In genomic region chrX:52995135-52995973, GRCh38 we compare ENCODE assay signal across 8 cellular contexts. TPM values are rescaled to one million over a fixed set of nuclear protein-coding genes. Genes with fewer than 3 reads are reported as not detected.
A peak's percentile ranks its signal among the peaks of the same experiment; 100 is the strongest.
DNase-seq lines count a peak whose midpoint lies in the region; ATAC-seq and TF ChIP-seq lines count a peak whose summit lies in the region.

No MANE protein-coding gene starts in this region.

- H3K36me3 ChIP-seq in right atrium auricular region (no peaks in the 10 kb centered on the region), psoas muscle (ENCODE audit: insufficient read depth in 1 of 2, low read depth in 1 of 2) (no peaks in the 10 kb centered on the region), uterus (no peaks in the 10 kb centered on the region)

- ATAC-seq in HG02884 (IDR thresholded peaks at IDR 0.05; ENCODE audit: unreplicated experiment) (peak; percentile 95), psoas muscle (peak; percentile 98 to 99 (median 98))

- no peak for TF ChIP-seq POLR2A in uterus (IDR thresholded peaks at IDR 0.05)

- H3K27ac ChIP-seq in angular gyrus (ENCODE audit: low read depth, low read length) (peak overlapping the region; percentile 98), right atrium auricular region (peak overlapping the region; percentile 83 to 88), psoas muscle (peak overlapping the region; percentile 91), uterus (peak overlapping the region; percentile 87 to 91)

- TF ChIP-seq CTCF in GM13977 (IDR thresholded peaks at IDR 0.05; ENCODE audit: extremely low read depth, insufficient read depth, missing control alignments) (peak; percentile 65), right atrium auricular region (IDR thresholded peaks at IDR 0.05) (peak; percentile 52 to 76), psoas muscle (IDR thresholded peaks at IDR 0.05) (peak; percentile 66), uterus (IDR thresholded peaks at IDR 0.05) (peak; percentile 58 to 87 (median 67))

- peaks cover 16% of the 10 kb centered on the region for H3K4me1 Mint-ChIP-seq in T-helper 1 cell treated with Interleukin-12 subunit alpha and Interleukin-12 subunit beta and Interleukin-4 antibody, amounts not matched to agents 30 μg/mL and 1 μg/mL, for 36 hours (ENCODE audit: low read depth)

- peak overlapping the region; percentile 93 for H3K4me3 Mint-ChIP-seq in T-helper 1 cell treated with Interleukin-12 subunit alpha and Interleukin-12 subunit beta and Interleukin-4 antibody, amounts not matched to agents 30 μg/mL and 1 μg/mL, for 36 hours

- H3K9me3 Mint-ChIP-seq in T-helper 1 cell treated with Interleukin-12 subunit alpha and Interleukin-12 subunit beta and Interleukin-4 antibody, amounts not matched to agents 30 μg/mL and 1 μg/mL, for 36 hours = no peaks in the 10 kb centered on the region

- H3K9me3 ChIP-seq in right atrium auricular region (no peaks in the 10 kb centered on the region), psoas muscle (no peaks in the 10 kb centered on the region), uterus (no peaks in the 10 kb centered on the region)

- WGBS in psoas muscle, 3 donors = 0 to 28% (median 0%) methylated on average over 32 to 45 of the region's 45 CpGs

- peaks cover 2% of the 10 kb centered on the region for H3K36me3 Mint-ChIP-seq in T-helper 1 cell treated with Interleukin-12 subunit alpha and Interleukin-12 subunit beta and Interleukin-4 antibody, amounts not matched to agents 30 μg/mL and 1 μg/mL, for 36 hours (ENCODE audit: low read depth)

- H3K4me1 ChIP-seq in right atrium auricular region = peaks cover 0 to 18% of the 10 kb centered on the region in 2 donors
- peaks cover 10% of the 10 kb centered on the region for H3K4me1 ChIP-seq in psoas muscle
- H3K4me1 ChIP-seq in uterus = no peaks in the 10 kb centered on the region

- no peaks in the 10 kb centered on the region for H3K27me3 Mint-ChIP-seq in T-helper 1 cell treated with Interleukin-12 subunit alpha and Interleukin-12 subunit beta and Interleukin-4 antibody, amounts not matched to agents 30 μg/mL and 1 μg/mL, for 36 hours (ENCODE audit: low read depth)

- intact Hi-C loops in psoas muscle (cut with DNase I) (no loop called here), uterus (cut with DNase I; ENCODE audit: low total_unique reads) (no loop called here)

- in situ Hi-C loops in GM13977 (cut with MboI; ENCODE audit: low pct_unique_long_range_greater_than_20kb, low sequenced_read_pairs, unreplicated experiment) = no loop called here

- peak overlapping the region; percentile 99 for H3K27ac Mint-ChIP-seq in T-helper 1 cell treated with Interleukin-12 subunit alpha and Interleukin-12 subunit beta and Interleukin-4 antibody, amounts not matched to agents 30 μg/mL and 1 μg/mL, for 36 hours

- H3K4me3 ChIP-seq in right atrium auricular region (peak overlapping the region; percentile 51 to 58), psoas muscle (peak overlapping the region; percentile 78), uterus (peak overlapping the region; percentile 42 to 44)

- no peaks in the 10 kb centered on the region for H3K27me3 ChIP-seq in right atrium auricular region
- H3K27me3 ChIP-seq in psoas muscle (ENCODE audit: insufficient read depth in 3 of 3, low read length in 2 of 3) = peaks cover 0 to 32% (median 0%) of the 10 kb centered on the region in 3 donors
- no peaks in the 10 kb centered on the region for H3K27me3 ChIP-seq in uterus

- DNase-seq in GM13977 (ENCODE audit: low spot score) (peak; percentile 86), NCI-H146 treated with DMSO at 0.1 percent for 48 hours (lab: John Stamatoyannopoulos, UW; ENCODE audit: unreplicated experiment) (peak; percentile 88), right atrium auricular region (ENCODE audit: low spot score) (peak; percentile 95), psoas muscle (peak; percentile 93 to 96), uterus (peak; percentile 92)

RNA-seq across cellular contexts. Expression of gene FAM156A, which starts 37.0 kb away (rescaled TPM):
- total RNA-seq in right atrium auricular region = 1 to 10 TPM; 4.3 to 8.7 TPM
- 1 to 10 TPM; 3.4 to 8.6 (median 6.2) TPM for total RNA-seq in psoas muscle
- 1 to 10 TPM; 4.0 to 9.9 (median 5.3) TPM for polyA plus RNA-seq in psoas muscle
- total RNA-seq in uterus = 10 to 100 TPM; 12.9 to 89.1 (median 25.8) TPM

RNA-seq across cellular contexts. Expression of gene GPR173, which starts 53.2 kb away (rescaled TPM):
- total RNA-seq in right atrium auricular region (1 to 10 TPM in 1 of 2 donors, under 1 TPM in 1; 0.93 to 2.4 TPM), psoas muscle (under 1 TPM; 0.13 to 0.34 (median 0.20) TPM), uterus (1 to 10 TPM in 2 of 4 donors, under 1 TPM in 2; 0.51 to 9.2 (median 4.5) TPM)
- polyA plus RNA-seq in psoas muscle = under 1 TPM; 0.03 to 0.16 (median 0.08) TPM

Comparison
In these comparisons a context has a peak if more than half of its experiments do, and no peak if none do; other contexts are left out.
1. Peak in every context shown above with its lines: DNase-seq, ATAC-seq, H3K4me3 ChIP-seq and H3K27ac ChIP-seq.